Comparison of ENCODE assay signal across 23 cellular contexts in the genomic region with DNA sequence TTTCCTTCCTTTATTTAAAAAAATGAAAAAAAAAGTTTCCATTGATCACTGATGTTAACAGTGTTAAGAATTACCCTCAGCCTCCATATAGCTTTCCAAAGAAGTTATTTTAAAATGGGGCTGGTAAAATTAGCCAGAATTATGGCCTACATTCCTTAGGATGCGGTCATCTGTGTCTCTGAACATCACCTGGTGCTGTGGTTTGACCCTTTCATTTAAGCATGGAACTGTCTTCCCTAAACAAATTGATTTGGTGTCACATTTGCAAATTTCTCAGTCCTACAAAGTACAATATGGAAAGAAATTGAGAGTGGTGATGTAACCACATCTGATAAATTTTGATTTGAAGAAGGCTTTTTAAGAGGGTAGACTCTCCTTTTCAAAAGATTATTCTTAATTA. TPM values are rescaled to one million over a fixed set of nuclear protein-coding genes. Genes with fewer than 3 reads are reported as not detected.
DNase-seq lines count a peak whose midpoint lies in the region; ATAC-seq, FAIRE-seq and TF ChIP-seq lines count a peak whose summit lies in the region.
"Had no signal": no experiment of that assay in that cellular context is flagged by ENCODE, and none has a peak within 500 bp of the region (broad histone marks: within the 10 kb centered on the region; RNA-seq: fewer than 3 reads in every experiment).

No MANE protein-coding gene starts in this region.

- no peaks in the 10 kb centered on the region for H3K79me2 ChIP-seq in keratinocyte (ENCODE audit: control insufficient read depth, insufficient read depth, low read length)

- H3K4me3 ChIP-seq in SJCRH30 (no peak overlapping the region), keratinocyte (ENCODE audit: control insufficient read depth in 2 of 3, extremely low read depth in 1 of 3, insufficient read depth in 2 of 3, low read depth in 1 of 3, low read length in 3 of 3) (no peak overlapping the region)
- H3K4me3 ChIP-seq: HAP-1 had no signal

- no peak overlapping the region for H3K9ac ChIP-seq in keratinocyte (ENCODE audit: control insufficient read depth, extremely low read depth, insufficient read depth, low read length)

- no peak for ATAC-seq in HG03139 (IDR thresholded peaks at IDR 0.05; ENCODE audit: unreplicated experiment)

- peak overlapping the region; percentile 67 for H3K27ac ChIP-seq in SJCRH30
- H3K27ac ChIP-seq in keratinocyte (ENCODE audit: control insufficient read depth, insufficient read depth, low read length): no peak overlapping the region

- H2AFZ ChIP-seq in keratinocyte (ENCODE audit: control insufficient read depth, low read length): no peak overlapping the region

- dilution Hi-C loops in keratinocyte (cut with MboI; ENCODE audit: extremely low pct_ligation_motif_present, low sequenced_read_pairs): no loop called here

- peaks cover 16% of the 10 kb centered on the region for H3K4me1 ChIP-seq in SJCRH30
- H3K4me1 ChIP-seq in keratinocyte (ENCODE audit: control insufficient read depth, extremely low read depth, insufficient read depth, low read length): peaks cover 3% of the 10 kb centered on the region
- H3K4me1 ChIP-seq: HAP-1 had no signal

- DNase-seq in LHCN-M2 (ENCODE audit: low read depth): peak; percentile 67
- peak; percentile 53 to 72 for DNase-seq in SJCRH30
- no peak for DNase-seq in keratinocyte (ENCODE audit: low read depth, low spot score)
- DNase-seq in urothelium cell line (ENCODE audit: low spot score): peak; percentile 14
- no peak for DNase-seq in NCI-H2107 (lab: John Stamatoyannopoulos, UW)
- DNase-seq in activated T-cell treated with anti-CD3 and anti-CD28 coated beads, Interleukin-2, amount 50 U/mL, for 1 hour: no peak
- DNase-seq: C1 segment of cervical spinal cord; CD4-positive, alpha-beta memory T cell; COR-L47; GOT3; IMR-90; KG1; NCI-H1092; NCI-H1436; NCI-H187; NCI-H2081 treated with DMSO at 0.1 percent for 48 hours; NCI-H524; NCI-H774; Right ventricle myocardium superior had no signal

- peaks cover 4% of the 10 kb centered on the region; the same call in 1 of the 2 replicates for H3K9me3 ChIP-seq in SJCRH30 (replicated peaks)
- no peaks in the 10 kb centered on the region for H3K9me3 ChIP-seq in keratinocyte (ENCODE audit: control insufficient read depth, low read depth, low read length)
- H3K9me3 ChIP-seq: HAP-1 had no signal

- H3K4me2 ChIP-seq in keratinocyte (ENCODE audit: control insufficient read depth, extremely low read depth, insufficient read depth, low read depth, low read length): no peak overlapping the region

- H3K27me3 ChIP-seq in SJCRH30: no peaks in the 10 kb centered on the region
- H3K27me3 ChIP-seq in keratinocyte (ENCODE audit: control insufficient read depth, extremely low read depth, insufficient read depth, low read length): no peaks in the 10 kb centered on the region

- H3K9me1 ChIP-seq in keratinocyte (ENCODE audit: control insufficient read depth, extremely low read depth, insufficient read depth, low read length): no peaks in the 10 kb centered on the region

- FAIRE-seq in keratinocyte (lab: Jason Lieb, UNC): peak; percentile 36
- FAIRE-seq in urothelium cell line (lab: Jason Lieb, UNC): no peak
- FAIRE-seq: G401.6 had no signal

- H3K36me3 ChIP-seq in SJCRH30 (no peaks in the 10 kb centered on the region), keratinocyte (ENCODE audit: control insufficient read depth in 2 of 2, extremely low read depth in 1 of 2, insufficient read depth in 2 of 2, low read length in 2 of 2) (no peaks in the 10 kb centered on the region)
- H3K36me3 ChIP-seq: HAP-1 had no signal

- no peak for TF ChIP-seq CTCF in keratinocyte (optimal IDR thresholded peaks at IDR 0.05 in 1 of 3, IDR thresholded peaks at IDR 0.05 in 1 of 3, conservative IDR thresholded peaks at IDR 0.05 in 1 of 3; ENCODE audit: extremely low read depth in 1 of 3, insufficient read depth in 2 of 3, low read length in 3 of 3)

- H4K20me1 ChIP-seq in keratinocyte (ENCODE audit: control insufficient read depth, extremely low read depth, insufficient read depth, low read length): no peaks in the 10 kb centered on the region

RNA-seq across cellular contexts. Expression of a gene that starts 40.3 kb away (rescaled TPM):
- total RNA-seq in LHCN-M2 (2014; rRNA removed): 1.1 and 1.2 TPM in 2 replicates
- polyA plus RNA-seq in LHCN-M2 (2012): 0.06 TPM
- total RNA-seq in SJCRH30 (2014; rRNA removed; shearing (Covaris generic)): 0.14 and 0.15 TPM in 2 replicates
- 1.6 to 3.4 TPM (median 2.1 TPM) in 3 replicates for polyA plus RNA-seq in keratinocyte
- polyA plus RNA-seq in keratinocyte (2011; ENCODE audit: low read depth): 0.97 TPM
- 2.1 and 4.2 TPM in 2 replicates for polyA plus RNA-seq in keratinocyte (2011; cell fraction: cytosol; rRNA removed)
- 2.5 and 2.8 TPM in 2 replicates for polyA plus RNA-seq in keratinocyte (2011; cell fraction: nucleus; rRNA removed)
- polyA plus RNA-seq in keratinocyte (2012; ENCODE audit: low replicate concordance): 1.0 and 1.1 TPM in 2 replicates
- polyA minus RNA-seq in keratinocyte: 0.56 to 3.1 TPM (median 1.6 TPM) in 3 replicates
- 2.1 TPM for polyA minus RNA-seq in keratinocyte (2011; cell fraction: cytosol; rRNA and poly(A)+ RNA removed)
- 2.1 and 4.8 TPM in 2 replicates for polyA minus RNA-seq in keratinocyte (2011; cell fraction: nucleus; rRNA and poly(A)+ RNA removed)
- total RNA-seq: CD4-positive, alpha-beta memory T cell; Right ventricle myocardium superior; RPMI7951 had no signal
- polyA plus RNA-seq: CD4-positive, alpha-beta memory T cell had no signal

Comparison
In these comparisons a context has a peak if more than half of its experiments do, and no peak if none do; other contexts are left out.
1. DNase-seq: peak in LHCN-M2 (single experiment), SJCRH30 (2 of 2) and urothelium cell line (single experiment); none in keratinocyte (single experiment), NCI-H2107 (single experiment) and activated T-cell treated with anti-CD3 and anti-CD28 coated beads, Interleukin-2, amount 50 U/mL, for 1 hour (single experiment).